In genomic region chr6:166539011-166539385, GRCh38 we compare ENCODE assay signal across 1 cellular context. TPM values are rescaled to one million over a fixed set of nuclear protein-coding genes. Genes with fewer than 3 reads are reported as not detected.
"Had no signal": no experiment of that assay in that cellular context is flagged by ENCODE, and none has a peak within 500 bp of the region (broad histone marks: within the 10 kb centered on the region; RNA-seq: fewer than 3 reads in every experiment).

No MANE protein-coding gene starts in this region.

RNA-seq across cellular contexts. Expression of gene RAMACL, which starts 47.5 kb away (rescaled TPM):
- polyA plus RNA-seq: naive thymus-derived CD4-positive, alpha-beta T cell had no signal
